ENCODE assay signal across 36 cellular contexts in the genomic region with DNA sequence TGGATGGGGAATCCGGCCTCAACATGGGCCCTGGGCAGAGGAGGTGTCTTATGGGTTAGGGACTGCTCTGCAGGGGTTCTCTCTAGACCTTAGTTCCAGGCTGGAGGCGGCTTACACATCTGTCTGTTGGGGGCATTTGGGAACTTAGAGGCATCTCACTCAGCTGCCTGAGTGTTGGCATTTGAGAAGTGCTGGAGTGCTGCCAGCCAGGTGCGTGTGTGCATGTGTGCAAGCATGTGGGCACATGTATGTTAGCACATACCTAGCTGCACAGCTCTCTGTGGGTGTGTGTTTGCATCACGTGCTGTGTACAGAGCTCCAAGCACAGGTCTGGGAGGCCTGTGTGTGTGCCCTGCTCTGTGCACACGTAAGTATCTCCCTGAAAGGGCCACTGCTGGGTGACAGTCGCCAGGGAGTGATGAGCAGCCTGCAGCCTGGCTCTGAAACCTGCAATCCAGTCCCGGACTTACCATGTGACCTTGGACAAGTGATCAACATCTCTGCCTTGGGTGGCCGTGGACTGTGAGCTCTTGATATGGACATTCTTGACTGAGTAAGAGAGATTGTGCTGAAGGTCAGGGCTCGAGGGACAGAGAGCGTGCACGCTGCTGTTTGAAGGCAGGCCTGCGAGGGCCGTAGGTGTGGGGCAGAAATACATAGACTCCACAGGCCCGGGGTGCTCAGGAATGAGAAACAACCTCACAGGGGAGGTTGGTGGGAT. TPM values are rescaled to one million over a fixed set of nuclear protein-coding genes. Genes with fewer than 3 reads are reported as not detected.
"Had no signal": no experiment of that assay in that cellular context is flagged by ENCODE, and none has a peak within 500 bp of the region (broad histone marks: within the 10 kb centered on the region; RNA-seq: fewer than 3 reads in every experiment).

No MANE protein-coding gene starts in this region.

- H3K4me1 ChIP-seq: Peyer's patch had no signal

- H3K4me3 ChIP-seq: cardiac muscle cell, Peyer's patch, SK-N-MC had no signal

- H3K36me3 Mint-ChIP-seq: activated CD8-positive, alpha-beta memory T cell treated with anti-CD3 and anti-CD28 coated beads, Interleukin-2, amount 10 ng/mL, durations not matched to agents 7 days and 5 days; activated naive CD8-positive, alpha-beta T cell treated with anti-CD3 and anti-CD28 coated beads for 36 hours had no signal

- H3K4me1 Mint-ChIP-seq: activated CD4-positive, alpha-beta memory T cell treated with anti-CD3 and anti-CD28 coated beads, Interleukin-2, amount 10 ng/mL, durations not matched to agents 7 days and 5 days; activated CD8-positive, alpha-beta memory T cell treated with anti-CD3 and anti-CD28 coated beads, Interleukin-2, amount 10 ng/mL, durations not matched to agents 7 days and 5 days; activated naive CD8-positive, alpha-beta T cell treated with anti-CD3 and anti-CD28 coated beads for 36 hours; activated T-helper 17 cell treated with anti-CD3 and anti-CD28 coated beads, Interleukin-2, amount 50 U/mL, for 72 hours had no signal

- H3K27ac ChIP-seq: cardiac muscle cell, Peyer's patch, RWPE1, SK-N-MC, WERI-Rb-1 had no signal

- H3K9me3 Mint-ChIP-seq: activated CD4-positive, alpha-beta memory T cell treated with anti-CD3 and anti-CD28 coated beads, Interleukin-2, amount 10 ng/mL, durations not matched to agents 7 days and 5 days; activated naive CD8-positive, alpha-beta T cell treated with anti-CD3 and anti-CD28 coated beads for 36 hours; activated T-helper 17 cell treated with anti-CD3 and anti-CD28 coated beads, Interleukin-2, amount 50 U/mL, for 72 hours had no signal

- H3K27ac Mint-ChIP-seq: activated CD4-positive, alpha-beta memory T cell treated with anti-CD3 and anti-CD28 coated beads, Interleukin-2, amount 10 ng/mL, durations not matched to agents 7 days and 5 days; activated CD8-positive, alpha-beta memory T cell treated with anti-CD3 and anti-CD28 coated beads, Interleukin-2, amount 10 ng/mL, durations not matched to agents 7 days and 5 days; activated naive CD8-positive, alpha-beta T cell treated with anti-CD3 and anti-CD28 coated beads for 36 hours; activated T-helper 17 cell treated with anti-CD3 and anti-CD28 coated beads, Interleukin-2, amount 50 U/mL, for 72 hours had no signal

- ATAC-seq: activated CD8-positive, alpha-beta memory T cell treated with anti-CD3 and anti-CD28 coated beads, Interleukin-2, amount 10 ng/mL, durations not matched to agents 7 days and 5 days; activated T-helper 17 cell treated with anti-CD3 and anti-CD28 coated beads, Interleukin-2, amount 50 U/mL, for 72 hours; PC-3; Right ventricle myocardium inferior had no signal

- H3K9me3 ChIP-seq: Peyer's patch had no signal

- H3K4me3 Mint-ChIP-seq: activated CD4-positive, alpha-beta memory T cell treated with anti-CD3 and anti-CD28 coated beads, Interleukin-2, amount 10 ng/mL, durations not matched to agents 7 days and 5 days; activated CD8-positive, alpha-beta memory T cell treated with anti-CD3 and anti-CD28 coated beads, Interleukin-2, amount 10 ng/mL, durations not matched to agents 7 days and 5 days; activated naive CD8-positive, alpha-beta T cell treated with anti-CD3 and anti-CD28 coated beads for 36 hours; activated T-helper 17 cell treated with anti-CD3 and anti-CD28 coated beads, Interleukin-2, amount 50 U/mL, for 72 hours had no signal

- DNase-seq: activated CD4-positive, alpha-beta memory T cell treated with anti-CD3 and anti-CD28 coated beads, Interleukin-2, amount 10 ng/mL, durations not matched to agents 7 days and 5 days; activated CD4-positive, alpha-beta T cell treated with anti-CD3 and anti-CD28 coated beads for 1 hour; activated CD4-positive, alpha-beta T cell treated with anti-CD3 and anti-CD28 coated beads for 48 hours; activated CD4-positive, CD25-positive, alpha-beta regulatory T cell; activated CD8-positive, alpha-beta memory T cell treated with anti-CD3 and anti-CD28 coated beads for 24 hours; activated CD8-positive, alpha-beta memory T cell treated with anti-CD3 and anti-CD28 coated beads, Interleukin-2, amount 10 ng/mL, durations not matched to agents 7 days and 5 days; activated CD8-positive, alpha-beta memory T cell treated with anti-CD3 and anti-CD28 coated beads, Interleukin-2, amount 50 U/mL, for 48 hours; activated effector memory CD4-positive, alpha-beta T cell treated with anti-CD3 and anti-CD28 coated beads, Interleukin-2, amount 50 U/mL, for 16 hours; activated naive CD4-positive, alpha-beta T cell; activated naive CD4-positive, alpha-beta T cell treated with anti-CD3 and anti-CD28 coated beads, Interleukin-2, amount 50 U/mL, for 16 hours; activated naive CD8-positive, alpha-beta T cell treated with anti-CD3 and anti-CD28 coated beads for 36 hours; activated T-cell treated with anti-CD3 and anti-CD28 coated beads, Interleukin-2, amount 50 U/mL, for 48 hours; amniotic stem cell; aorta; Karpas-422; NCI-H1105; NCI-H1417 treated with DMSO at 0.1 percent for 48 hours; NCI-H187 treated with DMSO at 0.1 percent for 48 hours; NCI-H2081 treated with DMSO at 0.1 percent for 48 hours; NCI-H510A; NCI-H526; NCI-H748 treated with DMSO at 0.1 percent for 48 hours; NK-92 treated with Interleukin-12 subunit alpha and Interleukin-12 subunit beta, amount 100 ng/mL, for 24 hours; PC-3; Peyer's patch; SIG-M5; T1000; WERI-Rb-1 had no signal

- H3K36me3 ChIP-seq: cardiac muscle cell, Peyer's patch, WERI-Rb-1 had no signal

RNA-seq across cellular contexts. Expression of gene LRTM2, which starts 5.2 kb away (rescaled TPM):
- total RNA-seq: activated CD4-positive, alpha-beta memory T cell treated with anti-CD3 and anti-CD28 coated beads, Interleukin-2, amount 10 ng/mL, durations not matched to agents 7 days and 5 days; activated CD8-positive, alpha-beta memory T cell treated with anti-CD3 and anti-CD28 coated beads, Interleukin-2, amount 10 ng/mL, durations not matched to agents 7 days and 5 days; activated naive CD8-positive, alpha-beta T cell treated with anti-CD3 and anti-CD28 coated beads for 36 hours; activated T-helper 17 cell treated with anti-CD3 and anti-CD28 coated beads, Interleukin-2, amount 50 U/mL, for 72 hours; aorta; cardiac muscle cell; MCF 10A; PC-3; Peyer's patch; Right ventricle myocardium inferior; T-helper 1 cell treated with Interleukin-12 subunit alpha and Interleukin-12 subunit beta and Interleukin-4 antibody, amounts not matched to agents 30 ng/mL and 1 ng/mL, for 36 hours; T-helper 2 cell treated with Interferon-gamma antibody and Interleukin-4, amounts not matched to agents 100 ng/mL and 5 ng/mL, for 36 hours had no signal
